Comparison of ENCODE assay signal across 16 cellular contexts in the genomic region with DNA sequence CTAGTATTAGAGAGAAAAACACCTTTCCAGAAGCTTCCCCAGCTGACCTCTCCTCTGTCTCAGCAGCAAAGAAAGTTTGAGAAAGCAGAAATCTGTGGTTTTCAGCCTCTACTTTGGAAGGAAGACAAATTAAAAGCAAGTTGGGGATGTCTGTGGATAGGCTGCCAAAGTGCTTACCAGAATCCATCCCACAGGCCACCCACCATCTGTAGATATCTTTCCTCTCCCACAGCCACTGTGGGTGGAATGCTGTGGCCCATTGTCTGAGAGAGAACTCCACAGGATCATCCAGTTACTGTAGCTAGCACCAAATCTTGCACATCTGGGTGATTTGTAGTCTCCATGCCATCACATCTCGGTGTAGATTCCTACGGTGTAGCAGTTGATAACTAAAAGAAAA.
DNase-seq lines count a peak whose midpoint lies in the region; ATAC-seq and TF ChIP-seq lines count a peak whose summit lies in the region.
"Had no signal": no experiment of that assay in that cellular context is flagged by ENCODE, and none has a peak within 500 bp of the region (broad histone marks: within the 10 kb centered on the region; RNA-seq: fewer than 3 reads in every experiment).

No MANE protein-coding gene starts in this region.

- H3K36me3 ChIP-seq in ovary (no peaks in the 10 kb centered on the region), Peyer's patch (no peaks in the 10 kb centered on the region)
- H3K36me3 ChIP-seq: BLaER1 treated with 17β-estradiol and CSF1 and Interleukin-3, amounts not matched to agents 10 nM and 100 nM; HAP-1 had no signal

- DNase-seq in NCI-H82 (lab: John Stamatoyannopoulos, UW) = peak; percentile 35
- DNase-seq in NCI-H82 treated with DMSO at 0.1 percent for 48 hours (lab: John Stamatoyannopoulos, UW; ENCODE audit: unreplicated experiment) = no peak
- DNase-seq in astrocyte of the hippocampus (ENCODE audit: low read depth, low spot score) = peak; percentile 47
- DNase-seq in myocyte (ENCODE audit: low read depth) = peak; percentile 18
- DNase-seq in ovary = no peak
- DNase-seq in Peyer's patch = no peak
- DNase-seq in NCI-H526 treated with DMSO at 0.1 percent for 48 hours (lab: John Stamatoyannopoulos, UW) = no peak
- DNase-seq: CD4-positive, CD25-positive, alpha-beta regulatory T cell; DMS53; HFFc6 had no signal

- no peak overlapping the region for H3K4me3 ChIP-seq in ovary
- no peak overlapping the region for H3K4me3 ChIP-seq in Peyer's patch
- H3K4me3 ChIP-seq: BLaER1 treated with 17β-estradiol and CSF1 and Interleukin-3, amounts not matched to agents 10 nM and 100 nM; GM12878; HAP-1 had no signal

- H3K4me1 ChIP-seq in ovary (ENCODE audit: insufficient read depth) (no peaks in the 10 kb centered on the region), Peyer's patch (no peaks in the 10 kb centered on the region)
- H3K4me1 ChIP-seq: BLaER1 treated with 17β-estradiol and CSF1 and Interleukin-3, amounts not matched to agents 10 nM and 100 nM; HAP-1 had no signal

- ATAC-seq in GM18867 (IDR thresholded peaks at IDR 0.05; ENCODE audit: unreplicated experiment) = no peak
- ATAC-seq: GM12878, HepG2 had no signal

- TF ChIP-seq CTCF in ovary (IDR thresholded peaks at IDR 0.05) = no peak
- no peak for TF ChIP-seq CTCF in Peyer's patch (IDR thresholded peaks at IDR 0.05)

- no peaks in the 10 kb centered on the region for H3K27me3 ChIP-seq in ovary
- H3K27me3 ChIP-seq in Peyer's patch = no peaks in the 10 kb centered on the region
- H3K27me3 ChIP-seq: BLaER1 treated with 17β-estradiol and CSF1 and Interleukin-3, amounts not matched to agents 10 nM and 100 nM had no signal

- no peaks in the 10 kb centered on the region for H3K9me3 ChIP-seq in ovary
- no peaks in the 10 kb centered on the region for H3K9me3 ChIP-seq in Peyer's patch
- H3K9me3 ChIP-seq: HAP-1 had no signal

- H3K27ac ChIP-seq in ovary = no peak overlapping the region
- H3K27ac ChIP-seq in Peyer's patch = no peak overlapping the region
- H3K27ac ChIP-seq: 22Rv1; BLaER1 treated with 17β-estradiol and CSF1 and Interleukin-3, amounts not matched to agents 10 nM and 100 nM had no signal

- no peak for TF ChIP-seq EP300 in ovary (IDR thresholded peaks at IDR 0.05)

- 62 to 85% (median 74%) methylated on average over 2 of the region's 2 CpGs for WGBS in ovary, 3 donors

- intact Hi-C loops in ovary (cut with DNase I) = no loop called here

- TF ChIP-seq POLR2A in ovary (IDR thresholded peaks at IDR 0.05) (no peak), Peyer's patch (IDR thresholded peaks at IDR 0.05) (no peak)

Comparison
In these comparisons a context has a peak if more than half of its experiments do, and no peak if none do; other contexts are left out.
1. DNase-seq: peak in NCI-H82 (single experiment), astrocyte of the hippocampus (single experiment) and myocyte (single experiment); none in NCI-H82 treated with DMSO at 0.1 percent for 48 hours (single experiment), ovary (0 of 5), Peyer's patch (0 of 3) and NCI-H526 treated with DMSO at 0.1 percent for 48 hours (single experiment).